ENCODE assay signal across 19 cellular contexts in the genomic region with DNA sequence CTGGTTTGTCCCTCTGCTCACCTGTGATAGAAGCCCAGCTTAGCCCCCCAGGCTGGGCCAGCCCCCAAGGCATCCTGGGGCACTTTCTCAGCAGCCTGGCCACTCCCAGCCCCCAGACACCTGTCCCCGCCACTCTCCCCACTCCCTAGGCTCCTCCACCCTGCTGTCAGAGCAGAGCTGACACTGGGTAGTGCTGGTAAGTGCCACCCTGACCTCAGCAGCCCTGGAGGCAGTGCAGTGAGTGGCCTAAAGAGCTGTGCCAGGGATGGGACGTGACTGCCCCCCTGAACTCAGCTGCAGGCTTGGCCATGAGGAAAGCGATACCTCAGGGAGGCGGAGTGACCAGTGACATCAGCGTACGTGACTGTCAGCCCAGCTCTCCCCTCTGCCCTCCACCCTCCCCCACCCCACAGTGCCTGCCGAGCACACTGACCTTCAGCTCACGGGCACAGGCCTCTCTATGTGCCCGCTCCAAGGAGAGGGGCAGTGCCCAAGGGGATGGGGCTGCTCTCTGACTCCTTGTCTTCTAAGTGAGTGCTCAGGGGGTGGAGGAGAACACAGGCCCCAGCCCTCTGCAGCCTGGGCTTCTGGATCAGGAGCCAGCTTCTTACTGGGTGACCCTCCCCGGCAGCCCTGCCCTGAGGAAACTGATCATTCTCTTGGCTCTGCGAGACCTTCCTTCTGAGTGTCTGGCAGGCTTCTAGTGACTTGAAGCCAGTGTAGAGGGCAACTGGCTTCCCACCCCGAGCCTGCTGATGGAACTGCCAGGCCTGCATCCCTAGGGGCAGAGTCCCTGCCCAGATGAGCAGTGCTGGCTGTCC.
DNase-seq lines count a peak whose midpoint lies in the region; ATAC-seq and TF ChIP-seq lines count a peak whose summit lies in the region.
"Had no signal": no experiment of that assay in that cellular context is flagged by ENCODE, and none has a peak within 500 bp of the region (broad histone marks: within the 10 kb centered on the region; RNA-seq: fewer than 3 reads in every experiment).

No MANE protein-coding gene starts in this region.

- no peak overlapping the region for H2BK120ac ChIP-seq in H9 (ENCODE audit: low read depth, low read length, poor library complexity, severe bottlenecking)

- no peak overlapping the region for H3K23ac ChIP-seq in H9 (ENCODE audit: insufficient read length, low read depth, low read length)

- H3K4ac ChIP-seq in H9 (ENCODE audit: low read depth, low read length): no peak overlapping the region

- no peak overlapping the region for H2BK5ac ChIP-seq in H9 (ENCODE audit: insufficient read length, low read length)

- no peaks in the 10 kb centered on the region for H4K20me1 ChIP-seq in H9 (ENCODE audit: control insufficient read depth, insufficient read depth, insufficient read length)

- ATAC-seq in GM18873 (IDR thresholded peaks at IDR 0.05; ENCODE audit: low FRiP score, unreplicated experiment) (no peak), HG03159 (IDR thresholded peaks at IDR 0.05; ENCODE audit: unreplicated experiment) (no peak)
- ATAC-seq: stimulated activated effector memory CD8-positive, alpha-beta T cell treated with anti-CD3 and anti-CD28 coated beads, Interleukin-12 subunit alpha, Interleukin-12 subunit beta, amount 100 ng/mL, for 72 hours; T-helper 17 cell had no signal

- H3K27me3 Mint-ChIP-seq in H9 (ENCODE audit: low read depth): peaks cover 3% of the 10 kb centered on the region; the same call in 1 of the 2 replicates

- no peaks in the 10 kb centered on the region for H3K4me1 ChIP-seq in H9 (ENCODE audit: insufficient read depth, low read length)
- H3K4me1 ChIP-seq: suprapubic skin had no signal

- peak; percentile 23 for DNase-seq in H9
- DNase-seq in coronary artery (ENCODE audit: low spot score): peak; percentile 50
- DNase-seq in islet precursor cell: peak; percentile 49
- DNase-seq in retina: peak; percentile 19
- no peak for DNase-seq in KBM-7
- DNase-seq: activated CD4-positive, alpha-beta T cell treated with anti-CD3 and anti-CD28 coated beads, Interleukin-2, amount 50 U/mL, for 48 hours; CD4-positive, CD25-positive, alpha-beta regulatory T cell; DMS 273 treated with DMSO at 0.1 percent for 48 hours; GDM1; GOT3; Karpas-422; NCI-H345; T-helper 17 cell had no signal

- no peaks in the 10 kb centered on the region for H3K79me2 ChIP-seq in H9 (ENCODE audit: insufficient read depth, low read length)

- no peak overlapping the region for H3T11ph ChIP-seq in H9 (ENCODE audit: low read length)

- no peak overlapping the region for H4K91ac ChIP-seq in H9 (ENCODE audit: insufficient read length, low read depth, low read length)

- H2AFZ ChIP-seq in H9 (ENCODE audit: low read length): no peak overlapping the region

- H3K23me2 ChIP-seq in H9 (ENCODE audit: insufficient read length, low read depth, low read length, poor library complexity, severe bottlenecking): no peaks in the 10 kb centered on the region

- H3K9me3 Mint-ChIP-seq in H9: peaks cover 2 to 6% of the 10 kb centered on the region in 2 experiments; a peak in 4 of 5 replicates
- H3K9me3 Mint-ChIP-seq: activated naive CD4-positive, alpha-beta T cell treated with anti-CD3 and anti-CD28 coated beads, Interleukin-2, amount 50 U/mL, for 24 hours had no signal

- H2BK12ac ChIP-seq in H9 (ENCODE audit: insufficient read length, low read depth, low read length): no peak overlapping the region

- H3K27ac Mint-ChIP-seq in H9: no peak overlapping the region
- H3K27ac Mint-ChIP-seq: activated naive CD4-positive, alpha-beta T cell treated with anti-CD3 and anti-CD28 coated beads, Interleukin-2, amount 50 U/mL, for 24 hours; CD4-positive, CD25-positive, alpha-beta regulatory T cell; stimulated activated effector memory CD8-positive, alpha-beta T cell treated with anti-CD3 and anti-CD28 coated beads, Interleukin-12 subunit alpha, Interleukin-12 subunit beta, amount 100 ng/mL, for 72 hours; T-helper 17 cell had no signal

- H3K9me3 ChIP-seq in H9 (ENCODE audit: control insufficient read depth, low read depth, low read length): no peaks in the 10 kb centered on the region
- H3K9me3 ChIP-seq: SJSA1, suprapubic skin had no signal

- H3K56ac ChIP-seq in H9 (ENCODE audit: insufficient read length, low read depth, low read length): no peak overlapping the region

- TF ChIP-seq CTCF in H9 (conservative IDR thresholded peaks at IDR 0.05) (no peak), coronary artery (IDR thresholded peaks at IDR 0.05) (no peak)

- H3K27ac ChIP-seq in H9 (ENCODE audit: insufficient read length, low read depth, low read length): no peak overlapping the region
- H3K27ac ChIP-seq in coronary artery: no peak overlapping the region
- H3K27ac ChIP-seq: SJSA1, suprapubic skin had no signal

- no peak overlapping the region for H2AK5ac ChIP-seq in H9 (ENCODE audit: insufficient read length, low read length)

- no peak overlapping the region for H3K4me2 ChIP-seq in H9 (ENCODE audit: insufficient read depth, insufficient read length, low read length)

- H4K8ac ChIP-seq in H9 (replicated peaks; ENCODE audit: insufficient read length, low read depth, low read length): no peak overlapping the region

- H2BK20ac ChIP-seq in H9 (ENCODE audit: low read depth, low read length, poor library complexity, severe bottlenecking): no peak overlapping the region

- H2BK15ac ChIP-seq in H9 (ENCODE audit: low read depth, low read length): no peak overlapping the region

- H3K36me3 Mint-ChIP-seq in H9 (ENCODE audit: insufficient read depth in 1 of 3, low read depth in 3 of 3): peaks cover 0 to 7% (median 0%) of the 10 kb centered on the region in 3 experiments; a peak in 3 of 7 replicates
- H3K36me3 Mint-ChIP-seq: CD4-positive, CD25-positive, alpha-beta regulatory T cell; stimulated activated effector memory CD8-positive, alpha-beta T cell treated with anti-CD3 and anti-CD28 coated beads, Interleukin-12 subunit alpha, Interleukin-12 subunit beta, amount 100 ng/mL, for 72 hours had no signal

- H3K79me1 ChIP-seq in H9 (ENCODE audit: insufficient read depth, low read depth, low read length, poor library complexity, severe bottlenecking): no peaks in the 10 kb centered on the region

- no peak overlapping the region for H3K4me3 Mint-ChIP-seq in H9
- H3K4me3 Mint-ChIP-seq: activated naive CD4-positive, alpha-beta T cell treated with anti-CD3 and anti-CD28 coated beads, Interleukin-2, amount 50 U/mL, for 24 hours; CD4-positive, CD25-positive, alpha-beta regulatory T cell; stimulated activated effector memory CD8-positive, alpha-beta T cell treated with anti-CD3 and anti-CD28 coated beads, Interleukin-12 subunit alpha, Interleukin-12 subunit beta, amount 100 ng/mL, for 72 hours; T-helper 17 cell had no signal

- no peak overlapping the region for H3K18ac ChIP-seq in H9 (ENCODE audit: insufficient read length, low read depth, low read length)

- H3K14ac ChIP-seq in H9 (ENCODE audit: insufficient read depth, low read length): no peak overlapping the region

- no peak overlapping the region for H4K5ac ChIP-seq in H9 (ENCODE audit: insufficient read length, low read depth, low read length)

- H3K9ac ChIP-seq in H9 (ENCODE audit: extremely low read depth, insufficient read length, low read length): no peak overlapping the region

- WGBS in H9 (ENCODE audit: extremely low coverage, insufficient read length, low lambda C conversion rate): no CpG with 5 or more reads among the region's 12 CpGs

- H3K27me3 ChIP-seq in H9 (ENCODE audit: insufficient read depth, low read length): no peaks in the 10 kb centered on the region
- H3K27me3 ChIP-seq: SJSA1, suprapubic skin had no signal

- H3K4me3 ChIP-seq in coronary artery: no peak overlapping the region
- H3K4me3 ChIP-seq: SJSA1, suprapubic skin had no signal

- in situ Hi-C loops in KBM-7 (cut with MboI; ENCODE audit: low pct_unique_long_range_greater_than_20kb, low sequenced_read_pairs): no loop called here

- peaks cover 2 to 15% of the 10 kb centered on the region in 2 experiments; a peak in 3 of 4 replicates for H3K4me1 Mint-ChIP-seq in H9
- H3K4me1 Mint-ChIP-seq: activated naive CD4-positive, alpha-beta T cell treated with anti-CD3 and anti-CD28 coated beads, Interleukin-2, amount 50 U/mL, for 24 hours; CD4-positive, CD25-positive, alpha-beta regulatory T cell; stimulated activated effector memory CD8-positive, alpha-beta T cell treated with anti-CD3 and anti-CD28 coated beads, Interleukin-12 subunit alpha, Interleukin-12 subunit beta, amount 100 ng/mL, for 72 hours had no signal
